In genomic region chr19:40365010-40365409, GRCh38 we compare ENCODE assay signal across 10 cellular contexts. TPM values are rescaled to one million over a fixed set of nuclear protein-coding genes. Genes with fewer than 3 reads are reported as not detected.
DNase-seq lines count a peak whose midpoint lies in the region; ATAC-seq and TF ChIP-seq lines count a peak whose summit lies in the region.
"Had no signal": no experiment of that assay in that cellular context is flagged by ENCODE, and none has a peak within 500 bp of the region (broad histone marks: within the 10 kb centered on the region; RNA-seq: fewer than 3 reads in every experiment).

No MANE protein-coding gene starts in this region.

- no peak overlapping the region for H3K27ac ChIP-seq in CD4-positive, alpha-beta memory T cell (ENCODE audit: low read depth, low read length)
- H3K27ac ChIP-seq in OCI-LY1 (ENCODE audit: low read depth, low read length, poor library complexity, severe bottlenecking) (no peak overlapping the region), dorsolateral prefrontal cortex (peak overlapping the region in 32 of 59 donors; percentile 13 to 84 (median 65))

- peak overlapping the region in 2 of 7 donors; percentile 47 to 77 for H3K27ac Mint-ChIP-seq in CD4-positive, alpha-beta memory T cell
- no peak overlapping the region for H3K27ac Mint-ChIP-seq in nephron progenitor cell

- TF ChIP-seq CTCF in OCI-LY1 (IDR thresholded peaks at IDR 0.05; ENCODE audit: low read length) (no peak), dorsolateral prefrontal cortex (IDR thresholded peaks at IDR 0.05 in 54 of 56, conservative IDR thresholded peaks at IDR 0.05 in 2 of 56; ENCODE audit: low read depth in 1 of 56, partially characterized antibody in 56 of 56) (no peak), nephron progenitor cell (IDR thresholded peaks at IDR 0.05) (no peak)

- no peaks in the 10 kb centered on the region for H3K9me3 ChIP-seq in CD4-positive, alpha-beta memory T cell (ENCODE audit: control insufficient read depth in 1 of 2, low read length in 2 of 2)
- no peaks in the 10 kb centered on the region for H3K9me3 ChIP-seq in OCI-LY1 (ENCODE audit: low read length)

- no peak overlapping the region for H2AFZ ChIP-seq in OCI-LY1 (ENCODE audit: low read length)

- no peak for ATAC-seq in GM21786 (IDR thresholded peaks at IDR 0.05; ENCODE audit: unreplicated experiment)

- intact Hi-C loops in CD4-positive, alpha-beta memory T cell (cut with micrococcal nuclease), result no loop called here
- intact Hi-C loops in dorsolateral prefrontal cortex (cut with DNase I), result no loop called here

- H3K4me1 ChIP-seq in CD4-positive, alpha-beta memory T cell (ENCODE audit: insufficient read depth, low read length), result peaks cover 16% of the 10 kb centered on the region
- peaks cover 6% of the 10 kb centered on the region for H3K4me1 ChIP-seq in OCI-LY1 (ENCODE audit: insufficient read depth, low read length, severe bottlenecking)

- H3K27me3 Mint-ChIP-seq in CD4-positive, alpha-beta memory T cell, result no peaks in the 10 kb centered on the region
- peaks cover 7% of the 10 kb centered on the region for H3K27me3 Mint-ChIP-seq in nephron progenitor cell (ENCODE audit: low read depth, poor library complexity)

- peaks cover 11% of the 10 kb centered on the region for H3K36me3 ChIP-seq in CD4-positive, alpha-beta memory T cell (ENCODE audit: insufficient read depth, low read length)
- H3K36me3 ChIP-seq in OCI-LY1 (ENCODE audit: insufficient read depth, low read length), result no peaks in the 10 kb centered on the region; the same call in 1 of the 2 replicates

- POLR2A ChIA-PET in CD4-positive, alpha-beta memory T cell (lab: Charles Lee; ENCODE audit: partially characterized antibody), result no interaction called here

- H3K9me3 Mint-ChIP-seq in CD4-positive, alpha-beta memory T cell, result no peaks in the 10 kb centered on the region
- no peaks in the 10 kb centered on the region for H3K9me3 Mint-ChIP-seq in nephron progenitor cell

- H3K4me1 Mint-ChIP-seq in CD4-positive, alpha-beta memory T cell, result peaks cover 6 to 25% (median 16%) of the 10 kb centered on the region in 4 donors
- peaks cover 53% of the 10 kb centered on the region for H3K4me1 Mint-ChIP-seq in nephron progenitor cell

- DNase-seq in CD4-positive, alpha-beta memory T cell, result no peak
- DNase-seq in dorsolateral prefrontal cortex, result no peak
- DNase-seq in nephron progenitor cell, result no peak
- no peak for DNase-seq in T-helper 9 cell
- no peak for DNase-seq in HCEC 1CT
- DNase-seq in G401 (ENCODE audit: low spot score), result no peak
- DNase-seq: NCI-H2081 had no signal

- H3K79me2 ChIP-seq in OCI-LY1 (ENCODE audit: insufficient read depth, low read length), result no peaks in the 10 kb centered on the region

- H3K4me2 ChIP-seq in OCI-LY1 (ENCODE audit: low read length), result peak overlapping the region; percentile 68

- H3K4me3 ChIP-seq in CD4-positive, alpha-beta memory T cell (ENCODE audit: low read length in 2 of 2), result no peak overlapping the region
- H3K4me3 ChIP-seq in OCI-LY1 (ENCODE audit: low read depth, low read length, poor library complexity, severe bottlenecking) (peak overlapping the region; percentile 53), dorsolateral prefrontal cortex (peak overlapping the region in 55 of 59 donors; percentile 12 to 68 (median 52))

- peak overlapping the region; percentile 43; the same call in 1 of the 2 replicates for H3K9ac ChIP-seq in OCI-LY1 (ENCODE audit: low read length)

- H3K36me3 Mint-ChIP-seq in CD4-positive, alpha-beta memory T cell, result peaks cover 9 to 16% of the 10 kb centered on the region in 2 donors
- peaks cover 11% of the 10 kb centered on the region for H3K36me3 Mint-ChIP-seq in nephron progenitor cell (ENCODE audit: low read depth)

- CTCF ChIA-PET in CD4-positive, alpha-beta memory T cell (lab: Charles Lee; ENCODE audit: partially characterized antibody), result no interaction called here

- no peaks in the 10 kb centered on the region for H4K20me1 ChIP-seq in OCI-LY1 (ENCODE audit: insufficient read depth, low read length)

- H3K4me3 Mint-ChIP-seq in CD4-positive, alpha-beta memory T cell, result peak overlapping the region in 5 of 8 donors; percentile 9 to 35 (median 18)
- peak overlapping the region; percentile 86 for H3K4me3 Mint-ChIP-seq in nephron progenitor cell

- no peaks in the 10 kb centered on the region for H3K27me3 ChIP-seq in CD4-positive, alpha-beta memory T cell (ENCODE audit: insufficient read depth, low read length)
- H3K27me3 ChIP-seq in OCI-LY1 (ENCODE audit: insufficient read depth, low read length) (no peaks in the 10 kb centered on the region), dorsolateral prefrontal cortex (no peaks in the 10 kb centered on the region)

- in situ Hi-C loops in G401 (cut with HindIII; ENCODE audit: low sequenced_read_pairs), result no loop called here

- H3K9me2 ChIP-seq in OCI-LY1 (ENCODE audit: low read depth, low read length), result no peaks in the 10 kb centered on the region

- no peaks in the 10 kb centered on the region for H3F3A ChIP-seq in OCI-LY1 (ENCODE audit: insufficient read depth, low read length)

RNA-seq across cellular contexts. Expression of gene PLD3, which starts 16.5 kb away (rescaled TPM):
- total RNA-seq in CD4-positive, alpha-beta memory T cell, result 100 to 1,000 TPM; 116 to 117 TPM
- 10 to 100 TPM; 61.0 to 74.7 TPM for polyA plus RNA-seq in CD4-positive, alpha-beta memory T cell
- total RNA-seq in dorsolateral prefrontal cortex, result 100 to 1,000 TPM; 322 to 718 (median 553) TPM
- 232 and 245 TPM in 2 replicates for total RNA-seq in G401 (2014; rRNA removed; shearing (Covaris generic))

RNA-seq across cellular contexts. Expression of gene C19orf47, which starts 16.8 kb away (rescaled TPM):
- 10 to 100 TPM; 13.7 to 17.7 TPM for total RNA-seq in CD4-positive, alpha-beta memory T cell
- polyA plus RNA-seq in CD4-positive, alpha-beta memory T cell, result 10 to 100 TPM; 10.0 to 10.7 TPM
- 10 to 100 TPM; 26.8 to 54.6 (median 37.4) TPM for total RNA-seq in dorsolateral prefrontal cortex
- 7.7 and 22.5 TPM in 2 replicates for total RNA-seq in G401 (2014; rRNA removed; shearing (Covaris generic))

RNA-seq across cellular contexts. Expression of gene HIPK4, which starts 25.0 kb away (rescaled TPM):
- not detected for total RNA-seq in CD4-positive, alpha-beta memory T cell
- polyA plus RNA-seq in CD4-positive, alpha-beta memory T cell, result not detected
- under 1 TPM in 5 of 120 experiments, not detected in 115; 0.18 to 0.45 (median 0.22) TPM for total RNA-seq in dorsolateral prefrontal cortex
- total RNA-seq in G401 (2014; rRNA removed; shearing (Covaris generic)), result not detected in 2 replicates
- total RNA-seq: RPMI7951 had no signal

RNA-seq across cellular contexts. Expression of gene PRX, which starts 48.2 kb away (rescaled TPM):
- total RNA-seq in CD4-positive, alpha-beta memory T cell, result 1 to 10 TPM; 3.3 to 3.4 TPM
- under 1 TPM in 1 of 2 donors, not detected in 1; 0.23 TPM for polyA plus RNA-seq in CD4-positive, alpha-beta memory T cell
- total RNA-seq in dorsolateral prefrontal cortex, result 10 to 100 TPM in 4 of 120 experiments, 1 to 10 TPM in 116; 1.7 to 19.0 (median 5.1) TPM
- 5.6 and 5.9 TPM in 2 replicates for total RNA-seq in G401 (2014; rRNA removed; shearing (Covaris generic))

Comparison
In these comparisons a context has a peak if more than half of its experiments do, and no peak if none do; other contexts are left out.
1. H3K27ac ChIP-seq: peak in dorsolateral prefrontal cortex (32 of 59); none in CD4-positive, alpha-beta memory T cell (single experiment) and OCI-LY1 (single experiment).
2. H3K4me3 ChIP-seq: peak in OCI-LY1 (single experiment) and dorsolateral prefrontal cortex (55 of 59); none in CD4-positive, alpha-beta memory T cell (0 of 2).